In the genomic region with DNA sequence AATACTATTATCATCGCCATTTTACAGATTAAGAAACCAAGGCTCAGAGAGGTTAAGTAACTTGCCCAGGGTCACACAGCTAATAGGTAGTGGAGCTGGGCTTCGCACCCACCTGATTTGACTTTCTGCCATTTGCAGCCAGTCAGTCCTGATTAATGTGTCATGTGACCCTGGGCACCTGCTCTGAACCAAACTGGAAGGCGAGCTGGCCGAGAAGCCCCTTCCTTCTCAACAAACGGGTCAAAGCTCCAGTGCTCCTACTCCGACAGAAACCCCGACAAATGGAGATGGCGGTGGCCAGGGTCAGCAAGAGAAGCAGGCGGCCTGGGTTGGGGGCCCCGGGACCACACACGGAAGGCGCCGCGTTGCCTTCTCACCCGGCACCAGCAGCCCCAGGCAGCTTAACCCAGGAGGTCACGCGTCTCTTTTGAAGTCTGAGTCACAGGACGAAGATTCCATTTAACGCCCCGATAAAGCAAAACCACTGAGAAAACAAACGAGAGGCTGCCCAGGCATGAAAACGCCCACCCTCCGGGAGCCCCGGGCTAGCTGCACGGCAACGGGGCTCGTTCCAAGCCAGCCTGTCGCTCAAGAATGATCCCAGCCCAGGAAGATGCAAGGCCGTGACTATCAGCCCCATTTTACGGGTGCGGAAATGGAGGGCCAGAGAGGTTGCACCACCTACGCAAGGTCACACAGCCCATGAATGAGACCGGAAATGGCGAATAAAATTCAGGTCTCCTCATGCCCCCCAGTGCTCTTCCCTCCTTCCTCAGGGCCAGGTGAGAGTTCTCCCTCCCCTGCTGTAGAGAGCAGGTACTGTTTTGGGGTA, we compare ENCODE assay signal across 15 cellular contexts.
DNase-seq lines count a peak whose midpoint lies in the region; ATAC-seq and TF ChIP-seq lines count a peak whose summit lies in the region.
"Had no signal": no experiment of that assay in that cellular context is flagged by ENCODE, and none has a peak within 500 bp of the region (broad histone marks: within the 10 kb centered on the region; RNA-seq: fewer than 3 reads in every experiment).

No MANE protein-coding gene starts in this region.

- TF ChIP-seq CTCF in activated CD8-positive, alpha-beta T cell treated with anti-CD3 and anti-CD28 coated beads for 36 hours (IDR thresholded peaks at IDR 0.05): no peak
- TF ChIP-seq CTCF in astrocyte of the cerebellum (IDR thresholded peaks at IDR 0.05; ENCODE audit: low read depth, low read length, missing control alignments) (no peak), hepatocyte (IDR thresholded peaks at IDR 0.05; ENCODE audit: poor library complexity) (no peak), stomach (IDR thresholded peaks at IDR 0.05) (no peak), prostate gland (IDR thresholded peaks at IDR 0.05) (no peak)

- peaks cover 39% of the 10 kb centered on the region for H3K4me1 Mint-ChIP-seq in activated CD8-positive, alpha-beta T cell treated with anti-CD3 and anti-CD28 coated beads for 36 hours (ENCODE audit: low read depth)
- peaks cover 20% of the 10 kb centered on the region for H3K4me1 Mint-ChIP-seq in activated CD8-positive, alpha-beta T cell treated with anti-CD3 and anti-CD28 coated beads, Interleukin-2, amount 10 ng/mL, durations not matched to agents 7 days and 5 days (ENCODE audit: low read depth)

- in situ Hi-C loops in astrocyte of the cerebellum (cut with HindIII; ENCODE audit: low sequenced_read_pairs): loop anchor here (5.0 kb wide), 1 partner anchor 162 kb away; no protein-coding TSS in a partner anchor

- CTCF ChIA-PET in activated CD8-positive, alpha-beta T cell treated with anti-CD3 and anti-CD28 coated beads for 36 hours (lab: Charles Lee): interaction anchor here (1.2 to 1.4 kb wide), 3 partner anchors 11 to 23 kb away, joined by 3 to 4 read pairs (median 3); no protein-coding TSS in a partner anchor
- CTCF ChIA-PET in activated CD8-positive, alpha-beta T cell treated with anti-CD3 and anti-CD28 coated beads, Interleukin-2, amount 10 ng/mL, durations not matched to agents 7 days and 5 days (lab: Charles Lee): interaction anchor here (0.8 kb wide), 1 partner anchor 1585 kb away, joined by 3 read pairs; no protein-coding TSS in a partner anchor

- no peaks in the 10 kb centered on the region for H3K27me3 ChIP-seq in hepatocyte
- no peaks in the 10 kb centered on the region for H3K27me3 ChIP-seq in stomach
- no peaks in the 10 kb centered on the region for H3K27me3 ChIP-seq in prostate gland (replicated peaks; ENCODE audit: insufficient read depth)
- H3K27me3 ChIP-seq: gastrocnemius medialis, pancreas, tibial artery had no signal

- 43% methylated on average over 34 of the region's 34 CpGs for whole genome bisulfite sequencing in hepatocyte (ENCODE audit: low lambda C conversion rate, missing lambda C conversion rate)
- 30 to 57% (median 47%) methylated on average over 33 to 34 of the region's 34 CpGs for WGBS in stomach, 5 donors
- WGBS in prostate gland: 57% methylated on average over 34 of the region's 34 CpGs

- no peaks in the 10 kb centered on the region for H3K9me2 ChIP-seq in hepatocyte (replicated peaks; ENCODE audit: insufficient read depth)

- peak; percentile 28 for DNase-seq in activated CD8-positive, alpha-beta T cell treated with anti-CD3 and anti-CD28 coated beads for 36 hours
- no peak for DNase-seq in activated CD8-positive, alpha-beta T cell treated with anti-CD3 and anti-CD28 coated beads, Interleukin-2, amount 10 ng/mL, durations not matched to agents 7 days and 5 days
- DNase-seq in astrocyte of the cerebellum (ENCODE audit: low read depth) (peak; percentile 88), hepatocyte (ENCODE audit: low spot score) (peak; percentile 50), stomach (peak; percentile 73), putamen (ENCODE audit: low spot score) (no peak), prostate gland (ENCODE audit: low spot score) (no peak)
- DNase-seq: activated CD4-positive, alpha-beta T cell treated with anti-CD3 and anti-CD28 coated beads, Interleukin-2, amount 50 U/mL, for 1 hour; activated T-cell treated with anti-CD3 and anti-CD28 coated beads, Interleukin-2, amount 50 U/mL, for 72 hours; gastrocnemius medialis; NCI-H748 treated with DMSO at 0.1 percent for 48 hours; pancreas; stimulated activated CD4-positive, alpha-beta T cell treated with anti-CD3 and anti-CD28 coated beads, Interleukin-1b, Interleukin-23, amount 100 ng/mL, for 48 hours had no signal

- POLR2A ChIA-PET in activated CD8-positive, alpha-beta T cell treated with anti-CD3 and anti-CD28 coated beads for 36 hours (lab: Charles Lee): no interaction called here
- POLR2A ChIA-PET in activated CD8-positive, alpha-beta T cell treated with anti-CD3 and anti-CD28 coated beads, Interleukin-2, amount 10 ng/mL, durations not matched to agents 7 days and 5 days (lab: Charles Lee): no interaction called here

- peak; percentile 25 for ATAC-seq in activated CD8-positive, alpha-beta T cell treated with anti-CD3 and anti-CD28 coated beads for 36 hours
- no peak for ATAC-seq in activated CD8-positive, alpha-beta T cell treated with anti-CD3 and anti-CD28 coated beads, Interleukin-2, amount 10 ng/mL, durations not matched to agents 7 days and 5 days
- ATAC-seq in GM21528 (IDR thresholded peaks at IDR 0.05; ENCODE audit: low FRiP score, unreplicated experiment): no peak
- ATAC-seq: gastrocnemius medialis, pancreas had no signal

- H3K79me2 ChIP-seq in hepatocyte: no peaks in the 10 kb centered on the region

- no peak overlapping the region for H3K27ac ChIP-seq in hepatocyte
- peak overlapping the region; percentile 22 to 91 (median 89) for H3K27ac ChIP-seq in stomach
- no peak overlapping the region for H3K27ac ChIP-seq in prostate gland
- H3K27ac ChIP-seq: gastrocnemius medialis, pancreas, tibial artery had no signal

- TF ChIP-seq EP300 in stomach (IDR thresholded peaks at IDR 0.05): no peak

- no peak overlapping the region for H3K4me3 Mint-ChIP-seq in activated CD8-positive, alpha-beta T cell treated with anti-CD3 and anti-CD28 coated beads for 36 hours
- H3K4me3 Mint-ChIP-seq in activated CD8-positive, alpha-beta T cell treated with anti-CD3 and anti-CD28 coated beads, Interleukin-2, amount 10 ng/mL, durations not matched to agents 7 days and 5 days: no peak overlapping the region
- H3K4me3 Mint-ChIP-seq: activated T-cell treated with anti-CD3 and anti-CD28 coated beads, Interleukin-2, amount 50 U/mL, for 72 hours had no signal

- intact Hi-C loops in activated CD8-positive, alpha-beta T cell treated with anti-CD3 and anti-CD28 coated beads for 36 hours (cut with micrococcal nuclease): no loop called here
- intact Hi-C loops in stomach (cut with DNase I; ENCODE audit: low total_unique reads) (no loop called here), prostate gland (cut with DNase I) (no loop called here)

- no peaks in the 10 kb centered on the region for H3K9me3 ChIP-seq in hepatocyte (ENCODE audit: low read depth)
- peaks cover 0 to 5% (median 0%) of the 10 kb centered on the region in 4 donors for H3K9me3 ChIP-seq in stomach
- H3K9me3 ChIP-seq in prostate gland: no peaks in the 10 kb centered on the region
- H3K9me3 ChIP-seq: gastrocnemius medialis, pancreas had no signal

- no peak overlapping the region for H3K4me3 ChIP-seq in astrocyte of the cerebellum (ENCODE audit: low read depth, low read length)
- H3K4me3 ChIP-seq in hepatocyte: no peak overlapping the region
- no peak overlapping the region for H3K4me3 ChIP-seq in stomach
- H3K4me3 ChIP-seq in prostate gland: no peak overlapping the region
- H3K4me3 ChIP-seq: gastrocnemius medialis, pancreas, tibial artery had no signal

- H3K27ac Mint-ChIP-seq in activated CD8-positive, alpha-beta T cell treated with anti-CD3 and anti-CD28 coated beads for 36 hours: no peak overlapping the region
- H3K27ac Mint-ChIP-seq in activated CD8-positive, alpha-beta T cell treated with anti-CD3 and anti-CD28 coated beads, Interleukin-2, amount 10 ng/mL, durations not matched to agents 7 days and 5 days: no peak overlapping the region
- H3K27ac Mint-ChIP-seq: activated T-cell treated with anti-CD3 and anti-CD28 coated beads, Interleukin-2, amount 50 U/mL, for 72 hours had no signal

- no peak overlapping the region for H2AFZ ChIP-seq in hepatocyte

- TF ChIP-seq POLR2A in stomach (IDR thresholded peaks at IDR 0.05): no peak
- TF ChIP-seq POLR2A in prostate gland (IDR thresholded peaks at IDR 0.05): no peak

- H3K4me1 ChIP-seq in hepatocyte (ENCODE audit: insufficient read depth) (peaks cover 23% of the 10 kb centered on the region), stomach (peaks cover 44 to 74% (median 64%) of the 10 kb centered on the region in 4 donors), prostate gland (replicated peaks) (no peaks in the 10 kb centered on the region)

- no peaks in the 10 kb centered on the region for H3K36me3 Mint-ChIP-seq in activated CD8-positive, alpha-beta T cell treated with anti-CD3 and anti-CD28 coated beads for 36 hours (ENCODE audit: low read depth)
- H3K36me3 Mint-ChIP-seq in activated CD8-positive, alpha-beta T cell treated with anti-CD3 and anti-CD28 coated beads, Interleukin-2, amount 10 ng/mL, durations not matched to agents 7 days and 5 days (ENCODE audit: low read depth): no peaks in the 10 kb centered on the region

- no peaks in the 10 kb centered on the region for H4K20me1 ChIP-seq in hepatocyte (ENCODE audit: insufficient read depth, poor library complexity, severe bottlenecking)

- no peaks in the 10 kb centered on the region for H3K9me3 Mint-ChIP-seq in activated CD8-positive, alpha-beta T cell treated with anti-CD3 and anti-CD28 coated beads for 36 hours
- no peaks in the 10 kb centered on the region for H3K9me3 Mint-ChIP-seq in activated CD8-positive, alpha-beta T cell treated with anti-CD3 and anti-CD28 coated beads, Interleukin-2, amount 10 ng/mL, durations not matched to agents 7 days and 5 days (ENCODE audit: insufficient read depth)
- H3K9me3 Mint-ChIP-seq: activated T-cell treated with anti-CD3 and anti-CD28 coated beads, Interleukin-2, amount 50 U/mL, for 72 hours had no signal

- H3K36me3 ChIP-seq in hepatocyte (replicated peaks; ENCODE audit: insufficient read depth, low read depth): no peaks in the 10 kb centered on the region
- H3K36me3 ChIP-seq in stomach: no peaks in the 10 kb centered on the region
- no peaks in the 10 kb centered on the region for H3K36me3 ChIP-seq in prostate gland
- H3K36me3 ChIP-seq: gastrocnemius medialis, pancreas, tibial artery had no signal

- H3K27me3 Mint-ChIP-seq in activated CD8-positive, alpha-beta T cell treated with anti-CD3 and anti-CD28 coated beads for 36 hours: no peaks in the 10 kb centered on the region
- peaks cover 14% of the 10 kb centered on the region for H3K27me3 Mint-ChIP-seq in activated CD8-positive, alpha-beta T cell treated with anti-CD3 and anti-CD28 coated beads, Interleukin-2, amount 10 ng/mL, durations not matched to agents 7 days and 5 days (ENCODE audit: low read depth)

- no peak overlapping the region for H3K4me2 ChIP-seq in hepatocyte

Comparison
In these comparisons a context has a peak if more than half of its experiments do, and no peak if none do; other contexts are left out.
1. DNase-seq: peak in activated CD8-positive, alpha-beta T cell treated with anti-CD3 and anti-CD28 coated beads for 36 hours (single experiment), astrocyte of the cerebellum (single experiment), hepatocyte (single experiment) and stomach (single experiment); none in activated CD8-positive, alpha-beta T cell treated with anti-CD3 and anti-CD28 coated beads, Interleukin-2, amount 10 ng/mL, durations not matched to agents 7 days and 5 days (single experiment), putamen (single experiment) and prostate gland (single experiment).
2. H3K27ac ChIP-seq: peak in stomach (5 of 5); none in hepatocyte (single experiment) and prostate gland (0 of 2).